Comparison of ENCODE assay signal across 19 cellular contexts in the genomic region with DNA sequence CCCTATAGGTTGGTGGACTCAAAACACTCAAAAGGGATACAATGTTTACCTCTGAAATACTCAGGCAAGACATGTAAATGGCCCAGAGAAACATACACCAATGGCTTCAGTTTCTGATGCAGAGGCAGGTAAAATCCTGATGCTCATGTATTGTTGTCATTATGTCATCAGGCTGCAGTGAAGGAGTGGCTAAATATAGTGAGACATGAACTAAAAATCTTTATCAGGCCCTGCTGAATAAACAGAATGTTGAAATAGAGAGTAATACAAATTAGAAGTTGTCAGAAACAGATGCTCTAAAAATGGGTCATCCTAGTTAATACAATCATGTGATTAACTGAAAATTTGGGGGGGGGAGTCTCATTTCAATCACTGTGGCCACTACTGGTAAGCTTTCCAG. TPM values are rescaled to one million over a fixed set of nuclear protein-coding genes. Genes with fewer than 3 reads are reported as not detected.
DNase-seq lines count a peak whose midpoint lies in the region; ATAC-seq and TF ChIP-seq lines count a peak whose summit lies in the region.
"Had no signal": no experiment of that assay in that cellular context is flagged by ENCODE, and none has a peak within 500 bp of the region (broad histone marks: within the 10 kb centered on the region; RNA-seq: fewer than 3 reads in every experiment).

No MANE protein-coding gene starts in this region.

- no peaks in the 10 kb centered on the region for H3K36me3 Mint-ChIP-seq in WTC11
- H3K36me3 Mint-ChIP-seq in activated CD8-positive, alpha-beta T cell treated with anti-CD3 and anti-CD28 coated beads for 36 hours (ENCODE audit: low read depth) = no peaks in the 10 kb centered on the region

- no peaks in the 10 kb centered on the region for H3K9me3 Mint-ChIP-seq in WTC11
- H3K9me3 Mint-ChIP-seq in activated CD8-positive, alpha-beta T cell treated with anti-CD3 and anti-CD28 coated beads for 36 hours = no peaks in the 10 kb centered on the region
- H3K9me3 Mint-ChIP-seq: T-helper 1 cell treated with Interleukin-12 subunit alpha and Interleukin-12 subunit beta and Interleukin-4 antibody, amounts not matched to agents 30 μg/mL and 1 μg/mL, for 36 hours had no signal

- no peak for TF ChIP-seq EP300 in stomach (IDR thresholded peaks at IDR 0.05)

- H3K27ac ChIP-seq in stomach = peak overlapping the region in 4 of 5 donors; percentile 9 to 75 (median 40)
- no peak overlapping the region for H3K27ac ChIP-seq in gastrocnemius medialis
- H3K27ac ChIP-seq: ascending aorta, C4-2B, coronary artery, ovary, skin epidermis, tibial artery had no signal

- peak overlapping the region; percentile 51; the same call in 1 of the 2 replicates for H3K27ac Mint-ChIP-seq in WTC11
- H3K27ac Mint-ChIP-seq in activated CD8-positive, alpha-beta T cell treated with anti-CD3 and anti-CD28 coated beads for 36 hours = no peak overlapping the region
- H3K27ac Mint-ChIP-seq: T-helper 1 cell treated with Interleukin-12 subunit alpha and Interleukin-12 subunit beta and Interleukin-4 antibody, amounts not matched to agents 30 μg/mL and 1 μg/mL, for 36 hours had no signal

- CTCF ChIA-PET in WTC11 (lab: Charles Lee) = no interaction called here
- CTCF ChIA-PET in activated CD8-positive, alpha-beta T cell treated with anti-CD3 and anti-CD28 coated beads for 36 hours (lab: Charles Lee) = no interaction called here

- TF ChIP-seq POLR2A in stomach (IDR thresholded peaks at IDR 0.05) = no peak
- TF ChIP-seq POLR2A in gastrocnemius medialis (IDR thresholded peaks at IDR 0.05) = no peak

- DNase-seq in HT-29 (ENCODE audit: low spot score) = peak; percentile 48
- DNase-seq in WTC11 (ENCODE audit: low spot score) = no peak
- DNase-seq in iris pigment epithelial cell (ENCODE audit: low read depth) = peak; percentile 41
- no peak for DNase-seq in stomach
- DNase-seq in gastrocnemius medialis = no peak
- DNase-seq in NCI-H82 (lab: John Stamatoyannopoulos, UW) = no peak
- DNase-seq in activated CD8-positive, alpha-beta T cell treated with anti-CD3 and anti-CD28 coated beads for 36 hours = no peak
- DNase-seq: activated CD4-positive, CD25-positive, alpha-beta regulatory T cell; DND-41; kidney; NCI-H1092; ovary; SHP77; tibial artery had no signal

- ATAC-seq in WTC11 (no peak), gastrocnemius medialis (no peak)
- ATAC-seq in activated CD8-positive, alpha-beta T cell treated with anti-CD3 and anti-CD28 coated beads for 36 hours = no peak

- H3K27me3 ChIP-seq in stomach = no peaks in the 10 kb centered on the region
- H3K27me3 ChIP-seq in gastrocnemius medialis = no peaks in the 10 kb centered on the region
- H3K27me3 ChIP-seq: ascending aorta, ovary, tibial artery had no signal

- TF ChIP-seq CTCF in WTC11 (IDR thresholded peaks at IDR 0.05) = no peak
- TF ChIP-seq CTCF in stomach (IDR thresholded peaks at IDR 0.05) = no peak
- TF ChIP-seq CTCF in gastrocnemius medialis (IDR thresholded peaks at IDR 0.05 in 4 of 5, conservative IDR thresholded peaks at IDR 0.05 in 1 of 5) = no peak
- no peak for TF ChIP-seq CTCF in activated CD8-positive, alpha-beta T cell treated with anti-CD3 and anti-CD28 coated beads for 36 hours (IDR thresholded peaks at IDR 0.05)

- peaks cover 47% of the 10 kb centered on the region for H3K4me1 Mint-ChIP-seq in WTC11
- no peaks in the 10 kb centered on the region for H3K4me1 Mint-ChIP-seq in activated CD8-positive, alpha-beta T cell treated with anti-CD3 and anti-CD28 coated beads for 36 hours (ENCODE audit: low read depth)

- H3K27me3 Mint-ChIP-seq in WTC11 (ENCODE audit: low read depth) = no peaks in the 10 kb centered on the region
- H3K27me3 Mint-ChIP-seq in activated CD8-positive, alpha-beta T cell treated with anti-CD3 and anti-CD28 coated beads for 36 hours = no peaks in the 10 kb centered on the region

- H3K4me3 Mint-ChIP-seq in WTC11 = no peak overlapping the region
- H3K4me3 Mint-ChIP-seq in activated CD8-positive, alpha-beta T cell treated with anti-CD3 and anti-CD28 coated beads for 36 hours = no peak overlapping the region
- H3K4me3 Mint-ChIP-seq: T-helper 1 cell treated with Interleukin-12 subunit alpha and Interleukin-12 subunit beta and Interleukin-4 antibody, amounts not matched to agents 30 μg/mL and 1 μg/mL, for 36 hours had no signal

- in situ Hi-C loops in gastrocnemius medialis (cut with MboI; ENCODE audit: low sequenced_read_pairs in 4 of 4) = no loop called here

- H3K9me3 ChIP-seq in stomach (no peaks in the 10 kb centered on the region), gastrocnemius medialis (no peaks in the 10 kb centered on the region)
- H3K9me3 ChIP-seq: ascending aorta, ovary, tibial artery had no signal

- intact Hi-C loops in stomach (cut with DNase I; ENCODE audit: low total_unique reads) (no loop called here), gastrocnemius medialis (cut with DNase I; ENCODE audit: low total_unique reads) (no loop called here)
- intact Hi-C loops in activated CD8-positive, alpha-beta T cell treated with anti-CD3 and anti-CD28 coated beads for 36 hours (cut with micrococcal nuclease) = no loop called here

- no peak overlapping the region for H3K4me3 ChIP-seq in stomach
- H3K4me3 ChIP-seq in gastrocnemius medialis = no peak overlapping the region
- H3K4me3 ChIP-seq: ascending aorta, coronary artery, ovary, skin epidermis, tibial artery had no signal

- H3K36me3 ChIP-seq in stomach = no peaks in the 10 kb centered on the region
- H3K36me3 ChIP-seq in gastrocnemius medialis = no peaks in the 10 kb centered on the region
- H3K36me3 ChIP-seq: ascending aorta, ovary, tibial artery had no signal

- POLR2A ChIA-PET in WTC11 (lab: Charles Lee) = interaction anchor here (0.6 kb wide), 1 partner anchor 460 kb away, joined by 4 read pairs; no protein-coding TSS in a partner anchor
- POLR2A ChIA-PET in activated CD8-positive, alpha-beta T cell treated with anti-CD3 and anti-CD28 coated beads for 36 hours (lab: Charles Lee) = interaction anchor here (0.7 kb wide), 1 partner anchor 253 kb away, joined by 3 read pairs; no protein-coding TSS in a partner anchor

- peaks cover 21 to 89% (median 57%) of the 10 kb centered on the region in 4 donors for H3K4me1 ChIP-seq in stomach
- peaks cover 7 to 8% of the 10 kb centered on the region in 2 donors for H3K4me1 ChIP-seq in gastrocnemius medialis
- H3K4me1 ChIP-seq: ascending aorta had no signal

TF ChIP-seq in WTC11, 78 proteins besides CTCF, POLR2A, EP300 and RAD21 (continues in another document):
- TF ChIP-seq, protein P1, sequence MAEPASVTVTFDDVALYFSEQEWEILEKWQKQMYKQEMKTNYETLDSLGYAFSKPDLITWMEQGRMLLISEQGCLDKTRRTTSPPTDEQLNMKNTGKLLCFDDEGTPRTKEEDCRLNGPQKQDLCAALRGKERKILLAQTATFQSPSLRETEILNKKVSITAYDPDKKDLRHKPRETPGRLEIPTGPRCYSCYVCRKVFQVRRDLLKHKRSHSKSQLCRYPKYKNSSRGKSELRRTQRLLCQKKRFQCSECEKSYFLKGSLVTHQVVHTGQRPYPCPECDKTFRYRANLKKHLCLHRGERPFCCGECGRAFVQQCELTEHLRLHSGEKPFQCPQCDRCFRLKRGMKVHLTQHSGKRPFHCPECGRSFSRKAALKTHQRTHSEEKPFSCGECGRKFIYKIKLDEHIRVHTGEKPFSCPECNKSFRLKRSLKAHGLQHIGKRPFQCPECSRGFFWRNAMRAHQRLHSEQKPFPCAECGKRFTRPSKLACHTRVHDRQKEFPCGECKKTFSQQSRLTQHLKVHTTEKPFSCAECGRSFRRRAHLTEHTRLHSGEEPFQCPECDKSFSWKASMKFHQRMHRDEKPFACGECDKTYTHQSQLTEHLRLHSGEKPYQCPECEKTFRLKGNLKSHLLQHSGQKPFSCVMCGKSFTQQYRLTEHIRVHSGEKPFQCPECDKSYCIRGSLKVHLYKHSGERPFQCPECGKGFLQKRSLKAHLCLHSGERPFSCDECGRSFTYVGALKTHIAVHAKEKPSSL (CRISPR knock-in tag; conservative IDR thresholded peaks at IDR 0.05) = no peak
- no peak for TF ChIP-seq ZNF671 (CRISPR knock-in tag; IDR thresholded peaks at IDR 0.05)
- TF ChIP-seq, protein P2, sequence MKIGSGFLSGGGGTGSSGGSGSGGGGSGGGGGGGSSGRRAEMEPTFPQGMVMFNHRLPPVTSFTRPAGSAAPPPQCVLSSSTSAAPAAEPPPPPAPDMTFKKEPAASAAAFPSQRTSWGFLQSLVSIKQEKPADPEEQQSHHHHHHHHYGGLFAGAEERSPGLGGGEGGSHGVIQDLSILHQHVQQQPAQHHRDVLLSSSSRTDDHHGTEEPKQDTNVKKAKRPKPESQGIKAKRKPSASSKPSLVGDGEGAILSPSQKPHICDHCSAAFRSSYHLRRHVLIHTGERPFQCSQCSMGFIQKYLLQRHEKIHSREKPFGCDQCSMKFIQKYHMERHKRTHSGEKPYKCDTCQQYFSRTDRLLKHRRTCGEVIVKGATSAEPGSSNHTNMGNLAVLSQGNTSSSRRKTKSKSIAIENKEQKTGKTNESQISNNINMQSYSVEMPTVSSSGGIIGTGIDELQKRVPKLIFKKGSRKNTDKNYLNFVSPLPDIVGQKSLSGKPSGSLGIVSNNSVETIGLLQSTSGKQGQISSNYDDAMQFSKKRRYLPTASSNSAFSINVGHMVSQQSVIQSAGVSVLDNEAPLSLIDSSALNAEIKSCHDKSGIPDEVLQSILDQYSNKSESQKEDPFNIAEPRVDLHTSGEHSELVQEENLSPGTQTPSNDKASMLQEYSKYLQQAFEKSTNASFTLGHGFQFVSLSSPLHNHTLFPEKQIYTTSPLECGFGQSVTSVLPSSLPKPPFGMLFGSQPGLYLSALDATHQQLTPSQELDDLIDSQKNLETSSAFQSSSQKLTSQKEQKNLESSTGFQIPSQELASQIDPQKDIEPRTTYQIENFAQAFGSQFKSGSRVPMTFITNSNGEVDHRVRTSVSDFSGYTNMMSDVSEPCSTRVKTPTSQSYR (CRISPR knock-in tag; IDR thresholded peaks at IDR 0.05) = no peak
- TF ChIP-seq ETV6 (CRISPR knock-in tag; IDR thresholded peaks at IDR 0.05) = no peak
- no peak for TF ChIP-seq IRF2 (CRISPR knock-in tag; IDR thresholded peaks at IDR 0.05; ENCODE audit: borderline replicate concordance, low read depth)

RNA-seq across cellular contexts. Expression of a gene that starts 20.4 kb away (rescaled TPM):
- 127 and 190 TPM in 2 replicates for total RNA-seq in HT-29 (2014; rRNA removed; shearing (Covaris generic))
- total RNA-seq in WTC11 (2021) (39.9 to 44.8 TPM (median 41.3 TPM) in 3 replicates), stomach (100 to 1,000 TPM in 4 of 5 donors, 10 to 100 TPM in 1; 73.2 to 644 (median 172) TPM), gastrocnemius medialis (10 to 100 TPM in 2 of 4 donors, 1 to 10 TPM in 2; 7.3 to 22.9 (median 13.0) TPM)
- 10 to 100 TPM in 2 of 3 donors, 1 to 10 TPM in 1; 7.0 to 12.1 (median 10.2) TPM for polyA plus RNA-seq in stomach
- 1 to 10 TPM; 7.7 to 8.9 TPM for total RNA-seq in activated CD8-positive, alpha-beta T cell treated with anti-CD3 and anti-CD28 coated beads for 36 hours

Comparison
In these comparisons a context has a peak if more than half of its experiments do, and no peak if none do; other contexts are left out.
1. DNase-seq: peak in HT-29 (single experiment) and iris pigment epithelial cell (single experiment); none in WTC11 (single experiment), stomach (single experiment), gastrocnemius medialis (0 of 2), NCI-H82 (single experiment) and activated CD8-positive, alpha-beta T cell treated with anti-CD3 and anti-CD28 coated beads for 36 hours (single experiment).
2. H3K27ac ChIP-seq: peak in stomach (4 of 5); none in gastrocnemius medialis (0 of 4).